Comparison of ENCODE assay signal across 18 cellular contexts in genomic region chrX:111409326-111409725, GRCh38. TPM values are rescaled to one million over a fixed set of nuclear protein-coding genes. Genes with fewer than 3 reads are reported as not detected.
"Had no signal": no experiment of that assay in that cellular context is flagged by ENCODE, and none has a peak within 500 bp of the region (broad histone marks: within the 10 kb centered on the region; RNA-seq: fewer than 3 reads in every experiment).

No MANE protein-coding gene starts in this region.

- H3K9me3 Mint-ChIP-seq: mesothelial cell of epicardium had no signal

- H3K4me1 Mint-ChIP-seq: natural killer cell had no signal

- ATAC-seq: esophagus mucosa, heart right ventricle, left lobe of liver, natural killer cell, right cardiac atrium had no signal

- H3K36me3 Mint-ChIP-seq: mesothelial cell of epicardium, natural killer cell had no signal

- DNase-seq: cortex of kidney; effector memory CD4-positive, alpha-beta T cell; heart right ventricle; kidney glomerular epithelial cell; mammary epithelial cell; natural killer cell; posterior cingulate gyrus; right cardiac atrium; stimulated activated CD4-positive, alpha-beta T cell treated with anti-CD3 and anti-CD28 coated beads, Interleukin-2, amount 100 ng/mL, for 48 hours; stimulated activated naive CD4-positive, alpha-beta T cell treated with Interleukin-2 at 50 U/mL for 16 hours; trophoblast cell had no signal

- H3K4me3 Mint-ChIP-seq: mesothelial cell of epicardium, natural killer cell had no signal

- H3K27ac Mint-ChIP-seq: mesothelial cell of epicardium, natural killer cell had no signal

RNA-seq across cellular contexts. Expression of gene DCX, which starts 2.7 kb away (rescaled TPM):
- total RNA-seq: fibroblast of lung, glomerular endothelial cell, left lobe of liver, mammary epithelial cell, myocyte, natural killer cell, osteocyte had no signal
